Comparison of ENCODE assay signal across 26 cellular contexts in genomic region chr1:230801441-230801840, GRCh38. TPM values are rescaled to one million over a fixed set of nuclear protein-coding genes. Genes with fewer than 3 reads are reported as not detected.
"Had no signal": no experiment of that assay in that cellular context is flagged by ENCODE, and none has a peak within 500 bp of the region (broad histone marks: within the 10 kb centered on the region; RNA-seq: fewer than 3 reads in every experiment).

No MANE protein-coding gene starts in this region.

- H3K27me3 ChIP-seq: right lobe of liver, testis, uterus had no signal

- H3K27ac Mint-ChIP-seq: activated B cell treated with CpG ODN at 0.5 μM for 24 hours; activated naive CD8-positive, alpha-beta T cell; activated T-cell treated with anti-CD3 and anti-CD28 coated beads, Interleukin-2, amount 50 U/mL, for 72 hours; mesothelial cell of epicardium; naive thymus-derived CD4-positive, alpha-beta T cell; type B pancreatic cell had no signal

- H3K9me3 Mint-ChIP-seq: mesothelial cell of epicardium had no signal

- H3K9me3 ChIP-seq: right lobe of liver, testis, uterus had no signal

- DNase-seq: activated B cell treated with CpG ODN at 0.5 μM for 24 hours; activated naive CD4-positive, alpha-beta T cell; activated T-cell treated with anti-CD3 and anti-CD28 coated beads for 4 hours; activated T-cell treated with anti-CD3 and anti-CD28 coated beads, Interleukin-2, amount 50 U/mL, for 72 hours; anterior cingulate cortex; cerebellar nuclear complex; effector CD4-positive, alpha-beta T cell; left colon; mammary epithelial cell; naive thymus-derived CD4-positive, alpha-beta T cell; occipital lobe; posterior cingulate gyrus; right lobe of liver; stimulated activated CD4-positive, alpha-beta T cell treated with anti-CD3 and anti-CD28 coated beads, Interleukin-2, amount 100 ng/mL, for 48 hours; stimulated activated naive CD8-positive, alpha-beta T cell treated with anti-CD3 and anti-CD28 coated beads, Interleukin-15, Interleukin-2, amounts not matched to agents 100 U/mL and 50 U/mL, for 24 hours; T-helper 2 cell; testis; uterus had no signal

- H3K4me3 ChIP-seq: cardiac muscle cell, right lobe of liver, testis, uterus had no signal

- H3K4me1 Mint-ChIP-seq: activated B cell treated with CpG ODN at 0.5 μM for 24 hours; mesothelial cell of epicardium; naive thymus-derived CD4-positive, alpha-beta T cell had no signal

- H3K36me3 ChIP-seq: cardiac muscle cell, right lobe of liver, uterus had no signal

- H3K27me3 Mint-ChIP-seq: type B pancreatic cell had no signal

- H3K4me3 Mint-ChIP-seq: activated B cell treated with CpG ODN at 0.5 μM for 24 hours; activated naive CD8-positive, alpha-beta T cell; activated T-cell treated with anti-CD3 and anti-CD28 coated beads, Interleukin-2, amount 50 U/mL, for 72 hours; mesothelial cell of epicardium; naive thymus-derived CD4-positive, alpha-beta T cell; neural crest cell; type B pancreatic cell had no signal

- H3K27ac ChIP-seq: cardiac muscle cell, epithelial cell of prostate, right lobe of liver, testis, uterus had no signal

- H3K4me1 ChIP-seq: right lobe of liver, testis, uterus had no signal

- H3K36me3 Mint-ChIP-seq: mesothelial cell of epicardium, type B pancreatic cell had no signal

RNA-seq across cellular contexts. Expression of gene CAPN9, which starts 54.3 kb away (rescaled TPM):
- polyA plus RNA-seq: keratinocyte, liver, mammary epithelial cell had no signal
